ENCODE assay signal across 8 cellular contexts in the genomic region with DNA sequence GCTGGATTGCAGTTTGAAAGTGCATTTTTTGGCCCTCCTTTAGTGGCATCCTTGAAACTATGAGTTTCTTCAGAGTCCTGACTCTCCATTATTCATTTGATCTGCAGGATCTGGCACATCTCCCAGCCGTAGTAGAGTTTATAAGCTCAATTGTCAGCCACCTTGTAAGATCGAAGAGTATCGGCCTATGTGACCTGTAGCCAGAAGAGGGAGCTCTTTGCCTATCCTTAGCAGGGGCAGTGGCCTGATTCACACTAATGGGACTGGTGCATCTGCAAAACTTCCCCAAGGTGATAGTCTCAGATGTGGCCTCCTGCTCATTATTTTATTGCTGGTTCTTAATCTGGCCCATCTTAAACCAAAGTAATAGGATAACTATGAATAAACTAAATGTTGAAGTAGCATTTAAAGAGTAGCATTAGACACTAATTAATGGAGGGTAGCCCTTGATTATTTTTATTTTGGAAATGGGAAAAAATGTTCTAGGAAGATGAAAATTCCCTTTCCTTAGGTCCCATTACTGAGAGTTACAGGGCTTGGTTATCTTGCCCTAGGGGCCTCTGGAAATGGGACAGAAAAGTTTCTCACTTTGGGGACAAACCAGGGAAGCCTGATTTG. TPM values are rescaled to one million over a fixed set of nuclear protein-coding genes. Genes with fewer than 3 reads are reported as not detected.
DNase-seq lines count a peak whose midpoint lies in the region; ATAC-seq and TF ChIP-seq lines count a peak whose summit lies in the region.

No MANE protein-coding gene starts in this region.

- H3K27me3 ChIP-seq in GM06990 (replicated peaks; ENCODE audit: control insufficient read depth, insufficient read depth, low read length): no peaks in the 10 kb centered on the region
- no peaks in the 10 kb centered on the region for H3K27me3 ChIP-seq in GM23338 (ENCODE audit: insufficient read depth)
- H3K27me3 ChIP-seq in Karpas-422 (ENCODE audit: low read length): no peaks in the 10 kb centered on the region

- no peak overlapping the region for H3K27ac Mint-ChIP-seq in GM23338

- DNase-seq in GM06990 (ENCODE audit: extremely low read depth, insufficient read length) (peak; percentile 61), GM23338 (ENCODE audit: low spot score) (peak; percentile 93), Karpas-422 (peak; percentile 94), RPMI7951 (ENCODE audit: low read depth) (peak; percentile 53), glomerular visceral epithelial cell (ENCODE audit: extremely low spot score) (peak; percentile 54), pulmonary artery endothelial cell (ENCODE audit: low read depth, low spot score) (peak; percentile 40), mesenteric fat pad (ENCODE audit: low spot score) (no peak)
- DNase-seq in activated T-helper 9 cell treated with anti-CD3 and anti-CD28 coated beads, Interleukin-2, amount 50 U/mL, for 16 hours (ENCODE audit: low read depth): peak; percentile 36

- no peaks in the 10 kb centered on the region for H3K79me2 ChIP-seq in GM23338 (replicated peaks; ENCODE audit: insufficient read depth)
- no peaks in the 10 kb centered on the region for H3K79me2 ChIP-seq in Karpas-422 (ENCODE audit: low read length)

- H3K36me3 Mint-ChIP-seq in GM23338 (ENCODE audit: low read depth): peaks cover 3% of the 10 kb centered on the region; the same call in 2 of the 3 replicates

- 0 out of 2 replicates have a peak, but pooled peaks cover 4% of the 10 kb centered on the region for H3F3A ChIP-seq in GM23338 (replicated peaks; ENCODE audit: low read depth)

- H3K4me1 ChIP-seq in GM23338 (ENCODE audit: insufficient read depth): no peaks in the 10 kb centered on the region
- peaks cover 51% of the 10 kb centered on the region for H3K4me1 ChIP-seq in Karpas-422 (ENCODE audit: low read length)

- no peaks in the 10 kb centered on the region for H3K9me2 ChIP-seq in GM23338 (ENCODE audit: insufficient read depth)
- H3K9me2 ChIP-seq in Karpas-422 (replicated peaks; ENCODE audit: insufficient read depth, low read length): no peaks in the 10 kb centered on the region

- peak overlapping the region; percentile 29 for H3K9ac ChIP-seq in Karpas-422 (ENCODE audit: low read length)

- H3K4me2 ChIP-seq in GM23338: no peak overlapping the region
- H3K4me2 ChIP-seq in Karpas-422 (ENCODE audit: low read depth, low read length, poor library complexity, severe bottlenecking): peak overlapping the region; percentile 26

- no peaks in the 10 kb centered on the region; the same call in 2 of the 3 replicates for H3K9me3 Mint-ChIP-seq in GM23338

- no peaks in the 10 kb centered on the region for H3K36me3 ChIP-seq in GM06990 (ENCODE audit: control insufficient read depth, insufficient read depth, low read length)
- no peaks in the 10 kb centered on the region; the same call in 1 of the 2 replicates for H3K36me3 ChIP-seq in GM23338 (ENCODE audit: insufficient read depth)
- no peaks in the 10 kb centered on the region for H3K36me3 ChIP-seq in Karpas-422 (ENCODE audit: insufficient read depth, low read length)

- H3K9me3 ChIP-seq in Karpas-422 (ENCODE audit: low read length): no peaks in the 10 kb centered on the region

- no peaks in the 10 kb centered on the region for H3K27me3 Mint-ChIP-seq in GM23338 (ENCODE audit: insufficient read depth, low read depth, poor library complexity)

- H3K4me3 Mint-ChIP-seq in GM23338: no peak overlapping the region

- ATAC-seq in GM23338: peak; percentile 99

- no peak overlapping the region for H2AFZ ChIP-seq in GM23338
- no peak overlapping the region for H2AFZ ChIP-seq in Karpas-422 (ENCODE audit: low read length)

- H3K4me3 ChIP-seq in GM06990 (replicated peaks; ENCODE audit: low read depth, low read length) (no peak overlapping the region), GM23338 (no peak overlapping the region), Karpas-422 (ENCODE audit: low read length) (no peak overlapping the region)

- H3K4me1 Mint-ChIP-seq in GM23338: peaks cover 5% of the 10 kb centered on the region

- no peak overlapping the region for H3K27ac ChIP-seq in GM23338 (ENCODE audit: low read depth)
- H3K27ac ChIP-seq in Karpas-422 (ENCODE audit: low read length): peak overlapping the region; percentile 99

- H4K20me1 ChIP-seq in GM23338 (replicated peaks; ENCODE audit: insufficient read depth): no peaks in the 10 kb centered on the region
- H4K20me1 ChIP-seq in Karpas-422 (ENCODE audit: insufficient read depth, low read depth, low read length): no peaks in the 10 kb centered on the region

- TF ChIP-seq CTCF in GM06990 (IDR thresholded peaks at IDR 0.05; ENCODE audit: insufficient read depth, low read length, poor library complexity, severe bottlenecking): peak; percentile 85
- TF ChIP-seq CTCF in GM23338 (conservative IDR thresholded peaks at IDR 0.05; ENCODE audit: low read depth in 2 of 2): peak; percentile 95 to 99

TF ChIP-seq in GM23338, 12 proteins besides CTCF, POLR2A, EP300 and RAD21 (continues in another document):
- TF ChIP-seq, protein P1, sequence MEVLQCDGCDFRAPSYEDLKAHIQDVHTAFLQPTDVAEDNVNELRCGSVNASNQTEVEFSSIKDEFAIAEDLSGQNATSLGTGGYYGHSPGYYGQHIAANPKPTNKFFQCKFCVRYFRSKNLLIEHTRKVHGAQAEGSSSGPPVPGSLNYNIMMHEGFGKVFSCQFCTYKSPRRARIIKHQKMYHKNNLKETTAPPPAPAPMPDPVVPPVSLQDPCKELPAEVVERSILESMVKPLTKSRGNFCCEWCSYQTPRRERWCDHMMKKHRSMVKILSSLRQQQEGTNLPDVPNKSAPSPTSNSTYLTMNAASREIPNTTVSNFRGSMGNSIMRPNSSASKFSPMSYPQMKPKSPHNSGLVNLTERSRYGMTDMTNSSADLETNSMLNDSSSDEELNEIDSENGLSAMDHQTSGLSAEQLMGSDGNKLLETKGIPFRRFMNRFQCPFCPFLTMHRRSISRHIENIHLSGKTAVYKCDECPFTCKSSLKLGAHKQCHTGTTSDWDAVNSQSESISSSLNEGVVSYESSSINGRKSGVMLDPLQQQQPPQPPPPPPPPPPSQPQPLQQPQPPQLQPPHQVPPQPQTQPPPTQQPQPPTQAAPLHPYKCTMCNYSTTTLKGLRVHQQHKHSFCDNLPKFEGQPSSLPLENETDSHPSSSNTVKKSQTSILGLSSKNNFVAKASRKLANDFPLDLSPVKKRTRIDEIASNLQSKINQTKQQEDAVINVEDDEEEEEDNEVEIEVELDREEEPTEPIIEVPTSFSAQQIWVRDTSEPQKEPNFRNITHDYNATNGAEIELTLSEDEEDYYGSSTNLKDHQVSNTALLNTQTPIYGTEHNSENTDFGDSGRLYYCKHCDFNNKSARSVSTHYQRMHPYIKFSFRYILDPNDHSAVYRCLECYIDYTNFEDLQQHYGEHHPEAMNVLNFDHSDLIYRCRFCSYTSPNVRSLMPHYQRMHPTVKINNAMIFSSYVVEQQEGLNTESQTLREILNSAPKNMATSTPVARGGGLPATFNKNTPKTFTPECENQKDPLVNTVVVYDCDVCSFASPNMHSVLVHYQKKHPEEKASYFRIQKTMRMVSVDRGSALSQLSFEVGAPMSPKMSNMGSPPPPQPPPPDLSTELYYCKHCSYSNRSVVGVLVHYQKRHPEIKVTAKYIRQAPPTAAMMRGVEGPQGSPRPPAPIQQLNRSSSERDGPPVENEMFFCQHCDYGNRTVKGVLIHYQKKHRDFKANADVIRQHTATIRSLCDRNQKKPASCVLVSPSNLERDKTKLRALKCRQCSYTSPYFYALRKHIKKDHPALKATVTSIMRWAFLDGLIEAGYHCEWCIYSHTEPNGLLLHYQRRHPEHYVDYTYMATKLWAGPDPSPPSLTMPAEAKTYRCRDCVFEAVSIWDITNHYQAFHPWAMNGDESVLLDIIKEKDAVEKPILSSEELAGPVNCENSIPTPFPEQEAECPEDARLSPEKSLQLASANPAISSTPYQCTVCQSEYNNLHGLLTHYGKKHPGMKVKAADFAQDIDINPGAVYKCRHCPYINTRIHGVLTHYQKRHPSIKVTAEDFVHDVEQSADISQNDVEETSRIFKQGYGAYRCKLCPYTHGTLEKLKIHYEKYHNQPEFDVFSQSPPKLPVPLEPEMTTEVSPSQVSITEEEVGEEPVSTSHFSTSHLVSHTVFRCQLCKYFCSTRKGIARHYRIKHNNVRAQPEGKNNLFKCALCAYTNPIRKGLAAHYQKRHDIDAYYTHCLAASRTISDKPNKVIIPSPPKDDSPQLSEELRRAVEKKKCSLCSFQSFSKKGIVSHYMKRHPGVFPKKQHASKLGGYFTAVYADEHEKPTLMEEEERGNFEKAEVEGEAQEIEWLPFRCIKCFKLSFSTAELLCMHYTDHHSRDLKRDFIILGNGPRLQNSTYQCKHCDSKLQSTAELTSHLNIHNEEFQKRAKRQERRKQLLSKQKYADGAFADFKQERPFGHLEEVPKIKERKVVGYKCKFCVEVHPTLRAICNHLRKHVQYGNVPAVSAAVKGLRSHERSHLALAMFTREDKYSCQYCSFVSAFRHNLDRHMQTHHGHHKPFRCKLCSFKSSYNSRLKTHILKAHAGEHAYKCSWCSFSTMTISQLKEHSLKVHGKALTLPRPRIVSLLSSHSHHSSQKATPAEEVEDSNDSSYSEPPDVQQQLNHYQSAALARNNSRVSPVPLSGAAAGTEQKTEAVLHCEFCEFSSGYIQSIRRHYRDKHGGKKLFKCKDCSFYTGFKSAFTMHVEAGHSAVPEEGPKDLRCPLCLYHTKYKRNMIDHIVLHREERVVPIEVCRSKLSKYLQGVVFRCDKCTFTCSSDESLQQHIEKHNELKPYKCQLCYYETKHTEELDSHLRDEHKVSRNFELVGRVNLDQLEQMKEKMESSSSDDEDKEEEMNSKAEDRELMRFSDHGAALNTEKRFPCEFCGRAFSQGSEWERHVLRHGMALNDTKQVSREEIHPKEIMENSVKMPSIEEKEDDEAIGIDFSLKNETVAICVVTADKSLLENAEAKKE (CRISPR knock-in tag; IDR thresholded peaks at IDR 0.05): no peak
- TF ChIP-seq NANOG (IDR thresholded peaks at IDR 0.05; ENCODE audit: borderline replicate concordance): peak; percentile 22; the same call in 1 of the 2 replicates

RNA-seq across cellular contexts. Expression of a gene that starts 21.2 kb away (rescaled TPM):
- total RNA-seq in GM23338 (2014; rRNA removed; shearing (Covaris generic)): not detected in 2 replicates
- polyA plus RNA-seq in GM23338 (2016; fragmentation: Nextera tagmentation; extraction: Ambion mirVana): 0.73 and 0.86 TPM in 2 replicates
- total RNA-seq in Karpas-422 (2014; rRNA removed; shearing (Covaris generic); ENCODE audit: low replicate concordance): 39.2 and 130 TPM in 2 replicates
- total RNA-seq in RPMI7951 (2014; rRNA removed; shearing (Covaris generic)): not detected in 2 replicates
- total RNA-seq in pulmonary artery endothelial cell (not detected in 2 replicates), mesenteric fat pad (not detected)

RNA-seq across cellular contexts. Expression of a gene that starts 25.7 kb away (rescaled TPM):
- total RNA-seq in GM23338 (2014; rRNA removed; shearing (Covaris generic)): 14.1 and 16.6 TPM in 2 replicates
- 7.9 and 8.1 TPM in 2 replicates for polyA plus RNA-seq in GM23338 (2016; fragmentation: Nextera tagmentation; extraction: Ambion mirVana)
- total RNA-seq in Karpas-422 (2014; rRNA removed; shearing (Covaris generic); ENCODE audit: low replicate concordance): 0.07 and 0.52 TPM in 2 replicates
- 6.4 and 7.4 TPM in 2 replicates for total RNA-seq in RPMI7951 (2014; rRNA removed; shearing (Covaris generic))
- total RNA-seq in pulmonary artery endothelial cell (5.7 TPM in 2 replicates), mesenteric fat pad (3.6 TPM)

Comparison
In these comparisons a context has a peak if more than half of its experiments do, and no peak if none do; other contexts are left out.
1. RNA of a gene that starts 21.2 kb away (total RNA-seq): 39.2 to 130 TPM in Karpas-422; not detected in mesenteric fat pad (single experiment), not detected in GM23338, not detected in RPMI7951 and not detected in pulmonary artery endothelial cell; every median in the first group is over 10 times any median in the second.